In the genomic region with DNA sequence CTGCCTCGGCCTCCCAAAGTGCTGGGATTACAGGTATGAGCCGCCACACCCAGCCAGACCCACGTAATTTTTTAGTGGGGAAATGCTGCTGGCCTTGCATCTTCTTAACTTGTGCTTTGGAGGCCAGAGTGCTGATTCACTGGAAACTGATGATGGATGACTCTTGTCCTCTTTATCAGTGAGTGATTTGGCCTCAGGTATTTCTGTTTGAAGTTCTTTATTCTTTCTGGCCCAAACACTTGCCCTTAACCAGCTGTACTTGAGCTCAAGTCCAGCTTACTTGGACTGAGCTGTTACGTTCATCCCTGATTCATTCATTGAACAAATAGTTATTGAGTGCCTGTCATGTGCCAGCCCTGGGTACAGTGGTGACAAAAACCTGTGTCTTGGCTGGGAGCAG, we compare ENCODE assay signal across 25 cellular contexts. TPM values are rescaled to one million over a fixed set of nuclear protein-coding genes. Genes with fewer than 3 reads are reported as not detected.
DNase-seq lines count a peak whose midpoint lies in the region; ATAC-seq and TF ChIP-seq lines count a peak whose summit lies in the region.
"Had no signal": no experiment of that assay in that cellular context is flagged by ENCODE, and none has a peak within 500 bp of the region (broad histone marks: within the 10 kb centered on the region; RNA-seq: fewer than 3 reads in every experiment).

No MANE protein-coding gene starts in this region.

- no peak overlapping the region for H3K27ac Mint-ChIP-seq in neural crest cell (ENCODE audit: unreplicated experiment)
- H3K27ac Mint-ChIP-seq: activated naive CD8-positive, alpha-beta T cell treated with anti-CD3 and anti-CD28 coated beads, Interleukin-2, amount 10 ng/mL, durations not matched to agents 7 days and 5 days had no signal

- POLR2A ChIA-PET in PC-9 (lab: Charles Lee; ENCODE audit: unreplicated experiment): no interaction called here

- no peaks in the 10 kb centered on the region for H3K36me3 Mint-ChIP-seq in neural crest cell (ENCODE audit: low read depth)
- H3K36me3 Mint-ChIP-seq: immature natural killer cell had no signal

- TF ChIP-seq POLR2A in upper lobe of left lung (IDR thresholded peaks at IDR 0.05): no peak

- no TSS peak for BruUV-seq in PC-9 (replicated peaks; lab: Mats Ljungman, UMichigan)

- CTCF ChIA-PET in PC-9 (lab: Charles Lee): no interaction called here

- DNase-seq in PC-9 (peak in 1 of 2 experiments; percentile 66), epithelial cell of prostate (ENCODE audit: low read depth, low spot score) (no peak), neural crest cell (ENCODE audit: low read depth, low spot score) (no peak), upper lobe of left lung (peak in 1 of 2 donors; percentile 47), MG63 (no peak), SHP77 (lab: John Stamatoyannopoulos, UW) (no peak)
- DNase-seq: activated CD4-positive, alpha-beta T cell treated with anti-CD3 and anti-CD28 coated beads, Interleukin-2, amount 50 U/mL, for 4 hours; activated CD8-positive, alpha-beta memory T cell treated with anti-CD3 and anti-CD28 coated beads, Interleukin-2, amount 10 ng/mL, durations not matched to agents 7 days and 5 days; activated gamma-delta T cell treated with Interleukin-2 at 50 U/mL for 16 hours; activated naive CD8-positive, alpha-beta T cell treated with anti-CD3 and anti-CD28 coated beads, Interleukin-2, amount 10 ng/mL, durations not matched to agents 7 days and 5 days; activated T-cell treated with anti-CD3 and anti-CD28 coated beads, Interleukin-2, amount 50 U/mL, for 4 hours; DMS153; immature natural killer cell; mesendoderm; NCI-H1092; NCI-H1694 treated with DMSO at 0.1 percent for 48 hours; stimulated activated CD4-positive, alpha-beta T cell treated with anti-CD3 and anti-CD28 coated beads, Interleukin-4, amount 100 ng/mL, for 1 hour had no signal

- H4K20me1 ChIP-seq in PC-9 (ENCODE audit: insufficient read depth): peaks cover 65% of the 10 kb centered on the region

- H3K4me2 ChIP-seq in PC-9: no peak overlapping the region
- H3K4me2 ChIP-seq: BLaER1 had no signal

- WGBS in upper lobe of left lung, 2 donors: 78 to 82% methylated on average over 3 to 4 of the region's 4 CpGs

- TF ChIP-seq CTCF in PC-9 (conservative IDR thresholded peaks at IDR 0.05) (no peak), neural crest cell (conservative IDR thresholded peaks at IDR 0.05) (no peak), upper lobe of left lung (IDR thresholded peaks at IDR 0.05) (no peak)

- H3K79me2 ChIP-seq in PC-9 (ENCODE audit: low read depth): peaks cover 79% of the 10 kb centered on the region

- intact Hi-C loops in PC-9 (cut with micrococcal nuclease; ENCODE audit: unreplicated experiment): no loop called here

- H2AFZ ChIP-seq in PC-9: no peak overlapping the region

- no peaks in the 10 kb centered on the region for H3K27me3 Mint-ChIP-seq in neural crest cell (ENCODE audit: low read depth)
- H3K27me3 Mint-ChIP-seq: activated CD8-positive, alpha-beta memory T cell treated with anti-CD3 and anti-CD28 coated beads, Interleukin-2, amount 10 ng/mL, durations not matched to agents 7 days and 5 days; activated naive CD8-positive, alpha-beta T cell treated with anti-CD3 and anti-CD28 coated beads, Interleukin-2, amount 10 ng/mL, durations not matched to agents 7 days and 5 days; IgD-negative memory B cell had no signal

- no peak for TF ChIP-seq EP300 in upper lobe of left lung (IDR thresholded peaks at IDR 0.05)

- no peak for ATAC-seq in upper lobe of left lung (ENCODE audit: low FRiP score in 2 of 2)
- ATAC-seq in HG03439 (IDR thresholded peaks at IDR 0.05; ENCODE audit: unreplicated experiment): no peak
- ATAC-seq: activated CD8-positive, alpha-beta memory T cell treated with anti-CD3 and anti-CD28 coated beads, Interleukin-2, amount 10 ng/mL, durations not matched to agents 7 days and 5 days; activated T-cell treated with anti-CD3 and anti-CD28 coated beads, Interleukin-2, amount 50 U/mL, for 4 hours; sciatic nerve had no signal

- H3K27ac ChIP-seq in PC-9 (0 out of 2 replicates have a peak overlapping the region, but pooled peaks have one; percentile 2), epithelial cell of prostate (peak overlapping the region; percentile 59), upper lobe of left lung (peak overlapping the region; percentile 18 to 67 (median 48))
- H3K27ac ChIP-seq: BLaER1, SK-N-MC, tibial nerve had no signal

- H3K4me1 Mint-ChIP-seq in neural crest cell: peaks cover 22% of the 10 kb centered on the region

- H3K4me3 ChIP-seq in PC-9: no peak overlapping the region
- no peak overlapping the region for H3K4me3 ChIP-seq in upper lobe of left lung
- H3K4me3 ChIP-seq in MG63: no peak overlapping the region
- H3K4me3 ChIP-seq: BLaER1, dorsolateral prefrontal cortex, HAP-1, SK-N-MC, tibial nerve had no signal

- H3K9me3 ChIP-seq in PC-9 (ENCODE audit: insufficient read depth, low read depth) (no peaks in the 10 kb centered on the region), upper lobe of left lung (no peaks in the 10 kb centered on the region), MG63 (no peaks in the 10 kb centered on the region)
- H3K9me3 ChIP-seq: BLaER1, HAP-1, tibial nerve had no signal

- no peaks in the 10 kb centered on the region for H3K9me2 ChIP-seq in PC-9 (ENCODE audit: insufficient read depth)

- H3K4me1 ChIP-seq in PC-9 (replicated peaks; ENCODE audit: insufficient read depth): peaks cover 7% of the 10 kb centered on the region
- peaks cover 16 to 46% (median 23%) of the 10 kb centered on the region in 4 donors for H3K4me1 ChIP-seq in upper lobe of left lung

- no peaks in the 10 kb centered on the region for H3K9me3 Mint-ChIP-seq in neural crest cell
- H3K9me3 Mint-ChIP-seq: activated naive CD8-positive, alpha-beta T cell treated with anti-CD3 and anti-CD28 coated beads, Interleukin-2, amount 10 ng/mL, durations not matched to agents 7 days and 5 days; activated T-cell treated with anti-CD3 and anti-CD28 coated beads, Interleukin-2, amount 50 U/mL, for 4 hours; IgD-negative memory B cell; immature natural killer cell had no signal

- H3K36me3 ChIP-seq in PC-9 (ENCODE audit: low read depth) (no peaks in the 10 kb centered on the region), upper lobe of left lung (peaks cover 0 to 20% (median 8%) of the 10 kb centered on the region in 4 donors), MG63 (no peaks in the 10 kb centered on the region)

- peaks cover 12% of the 10 kb centered on the region for H3F3A ChIP-seq in PC-9 (ENCODE audit: insufficient read depth, low read depth)

- H3K4me3 Mint-ChIP-seq in neural crest cell: peak overlapping the region; percentile 38
- H3K4me3 Mint-ChIP-seq: activated CD8-positive, alpha-beta memory T cell treated with anti-CD3 and anti-CD28 coated beads, Interleukin-2, amount 10 ng/mL, durations not matched to agents 7 days and 5 days; activated naive CD8-positive, alpha-beta T cell treated with anti-CD3 and anti-CD28 coated beads, Interleukin-2, amount 10 ng/mL, durations not matched to agents 7 days and 5 days; activated T-cell treated with anti-CD3 and anti-CD28 coated beads, Interleukin-2, amount 50 U/mL, for 4 hours; immature natural killer cell had no signal

- H3K27me3 ChIP-seq in PC-9 (ENCODE audit: insufficient read depth, low read depth) (no peaks in the 10 kb centered on the region), upper lobe of left lung (no peaks in the 10 kb centered on the region), MG63 (no peaks in the 10 kb centered on the region)
- H3K27me3 ChIP-seq: BLaER1, dorsolateral prefrontal cortex, tibial nerve had no signal

RNA-seq across cellular contexts. Expression of a gene that starts 4.2 kb away (rescaled TPM):
- total RNA-seq in PC-9 (2021): 36.9 and 38.9 TPM in 2 replicates
- total RNA-seq in neural crest cell: 43.9 and 47.2 TPM in 2 replicates
- total RNA-seq in upper lobe of left lung: 10 to 100 TPM; 32.7 to 93.3 (median 53.7) TPM
- total RNA-seq in MG63 (2014; rRNA removed; shearing (Covaris generic); ENCODE audit: low replicate concordance): 3.8 and 5.4 TPM in 2 replicates

Comparison
In these comparisons a context has a peak if more than half of its experiments do, and no peak if none do; other contexts are left out.
1. H3K27ac ChIP-seq: peak in every context shown above with its lines; median percentile 59 in epithelial cell of prostate; 48 in upper lobe of left lung; 2 in PC-9.